27 cellular contexts compared by ENCODE assay signal in genomic region chr9:112312139-112312538, GRCh38.
"Had no signal": no experiment of that assay in that cellular context is flagged by ENCODE, and none has a peak within 500 bp of the region (broad histone marks: within the 10 kb centered on the region; RNA-seq: fewer than 3 reads in every experiment).

No MANE protein-coding gene starts in this region.

- DNase-seq: activated B cell treated with CpG ODN at 0.5 μM for 24 hours; activated CD4-positive, alpha-beta T cell treated with anti-CD3 and anti-CD28 coated beads for 48 hours; activated CD4-positive, alpha-beta T cell treated with anti-CD3 and anti-CD28 coated beads, Interleukin-2, amount 50 U/mL, for 1 hour; activated CD4-positive, alpha-beta T cell treated with anti-CD3 and anti-CD28 coated beads, Interleukin-2, amount 50 U/mL, for 48 hours; activated CD8-positive, alpha-beta memory T cell treated with anti-CD3 and anti-CD28 coated beads for 24 hours; activated CD8-positive, alpha-beta T cell treated with anti-CD3 and anti-CD28 coated beads for 36 hours; activated effector memory CD4-positive, alpha-beta T cell treated with Interleukin-2 at 50 U/mL for 16 hours; activated gamma-delta T cell treated with Interleukin-2 at 50 U/mL for 16 hours; activated naive CD4-positive, alpha-beta T cell treated with anti-CD3 and anti-CD28 coated beads for 36 hours; activated naive CD8-positive, alpha-beta T cell treated with anti-CD3 and anti-CD28 coated beads, Interleukin-2, amount 10 ng/mL, durations not matched to agents 7 days and 5 days; activated T-cell treated with anti-CD3 and anti-CD28 coated beads, Interleukin-2, amount 50 U/mL, for 4 hours; dorsolateral prefrontal cortex; effector memory CD4-positive, alpha-beta T cell; endodermal cell; foreskin fibroblast; T-helper 2 cell had no signal

- H3K4me3 Mint-ChIP-seq: activated B cell treated with CpG ODN at 0.5 μM for 24 hours; activated CD8-positive, alpha-beta T cell treated with anti-CD3 and anti-CD28 coated beads for 36 hours; activated naive CD4-positive, alpha-beta T cell treated with anti-CD3 and anti-CD28 coated beads for 36 hours; activated naive CD8-positive, alpha-beta T cell treated with anti-CD3 and anti-CD28 coated beads, Interleukin-2, amount 10 ng/mL, durations not matched to agents 7 days and 5 days; activated T-cell treated with anti-CD3 and anti-CD28 coated beads, Interleukin-2, amount 50 U/mL, for 4 hours; activated T-helper 17 cell treated with anti-CD3 and anti-CD28 coated beads, Interleukin-2, amount 50 U/mL, for 72 hours; brain; central memory CD8-positive, alpha-beta T cell; dendritic cell treated with granulocyte-macrophage colony-stimulating factor and Interleukin-4, amounts not matched to agents 40 ng/mL and 50 ng/mL, for 4 days; endodermal cell had no signal

- H3K27ac ChIP-seq: ascending aorta, coronary artery, dorsolateral prefrontal cortex had no signal

- H3K27me3 ChIP-seq: ascending aorta, dorsolateral prefrontal cortex had no signal

- H3K36me3 ChIP-seq: ascending aorta had no signal

- H3K9me3 Mint-ChIP-seq: activated B cell treated with CpG ODN at 0.5 μM for 24 hours; activated CD8-positive, alpha-beta T cell treated with anti-CD3 and anti-CD28 coated beads for 36 hours; activated naive CD4-positive, alpha-beta T cell treated with anti-CD3 and anti-CD28 coated beads for 36 hours; activated naive CD4-positive, alpha-beta T cell treated with anti-CD3 and anti-CD28 coated beads, Interleukin-2, amount 50 U/mL, for 72 hours; activated naive CD8-positive, alpha-beta T cell treated with anti-CD3 and anti-CD28 coated beads, Interleukin-2, amount 10 ng/mL, durations not matched to agents 7 days and 5 days; activated T-cell treated with anti-CD3 and anti-CD28 coated beads, Interleukin-2, amount 50 U/mL, for 4 hours; activated T-helper 17 cell treated with anti-CD3 and anti-CD28 coated beads, Interleukin-2, amount 50 U/mL, for 72 hours; central memory CD8-positive, alpha-beta T cell; dendritic cell treated with granulocyte-macrophage colony-stimulating factor and Interleukin-4, amounts not matched to agents 40 ng/mL and 50 ng/mL, for 4 days; endodermal cell had no signal

- H3K27me3 Mint-ChIP-seq: activated B cell treated with CpG ODN at 0.5 μM for 24 hours; activated CD8-positive, alpha-beta T cell treated with anti-CD3 and anti-CD28 coated beads for 36 hours; activated naive CD8-positive, alpha-beta T cell treated with anti-CD3 and anti-CD28 coated beads, Interleukin-2, amount 10 ng/mL, durations not matched to agents 7 days and 5 days; activated T-helper 17 cell treated with anti-CD3 and anti-CD28 coated beads, Interleukin-2, amount 50 U/mL, for 72 hours; brain; central memory CD8-positive, alpha-beta T cell; dendritic cell treated with granulocyte-macrophage colony-stimulating factor and Interleukin-4, amounts not matched to agents 40 ng/mL and 50 ng/mL, for 4 days had no signal

- ATAC-seq: activated CD4-positive, CD25-positive, alpha-beta regulatory T cell treated with anti-CD3 and anti-CD28 coated beads, Interleukin-2, amount 50 U/mL, for 24 hours; activated CD8-positive, alpha-beta T cell treated with anti-CD3 and anti-CD28 coated beads for 36 hours; activated naive CD4-positive, alpha-beta T cell treated with anti-CD3 and anti-CD28 coated beads, Interleukin-2, amount 50 U/mL, for 72 hours; activated T-cell treated with anti-CD3 and anti-CD28 coated beads, Interleukin-2, amount 50 U/mL, for 4 hours; activated T-helper 17 cell treated with anti-CD3 and anti-CD28 coated beads, Interleukin-2, amount 50 U/mL, for 72 hours; esophagus mucosa had no signal

- H3K4me3 ChIP-seq: ascending aorta, coronary artery, dorsolateral prefrontal cortex had no signal

- H3K27ac Mint-ChIP-seq: activated B cell treated with CpG ODN at 0.5 μM for 24 hours; activated CD8-positive, alpha-beta T cell treated with anti-CD3 and anti-CD28 coated beads for 36 hours; activated naive CD4-positive, alpha-beta T cell treated with anti-CD3 and anti-CD28 coated beads for 36 hours; activated naive CD4-positive, alpha-beta T cell treated with anti-CD3 and anti-CD28 coated beads, Interleukin-2, amount 50 U/mL, for 72 hours; activated naive CD8-positive, alpha-beta T cell treated with anti-CD3 and anti-CD28 coated beads, Interleukin-2, amount 10 ng/mL, durations not matched to agents 7 days and 5 days; activated T-helper 17 cell treated with anti-CD3 and anti-CD28 coated beads, Interleukin-2, amount 50 U/mL, for 72 hours; dendritic cell treated with granulocyte-macrophage colony-stimulating factor and Interleukin-4, amounts not matched to agents 40 ng/mL and 50 ng/mL, for 4 days; endodermal cell had no signal

- FAIRE-seq: bronchial epithelial cell, frontal cortex had no signal

- H3K9me3 ChIP-seq: ascending aorta had no signal
